9 cellular contexts compared by ENCODE assay signal in genomic region chr5:610744-611730, GRCh38. TPM values are rescaled to one million over a fixed set of nuclear protein-coding genes. Genes with fewer than 3 reads are reported as not detected.
DNase-seq lines count a peak whose midpoint lies in the region; ATAC-seq, FAIRE-seq and TF ChIP-seq lines count a peak whose summit lies in the region.
"Had no signal": no experiment of that assay in that cellular context is flagged by ENCODE, and none has a peak within 500 bp of the region (broad histone marks: within the 10 kb centered on the region; RNA-seq: fewer than 3 reads in every experiment).

No MANE protein-coding gene starts in this region.

- H3K4me1 Mint-ChIP-seq in activated naive CD4-positive, alpha-beta T cell treated with anti-CD3 and anti-CD28 coated beads, Interleukin-2, amount 50 U/mL, for 24 hours, result peaks cover 49% of the 10 kb centered on the region

- H3K79me2 ChIP-seq in GM12878 (ENCODE audit: control insufficient read depth, insufficient read depth, low read length), result peaks cover 21% of the 10 kb centered on the region

- FAIRE-seq in GM12878 (lab: Jason Lieb, UNC), result no peak
- FAIRE-seq: G401.6 had no signal

- SMC1A ChIA-PET in GM12878 (lab: Charles Lee; ENCODE audit: uncharacterized antibody, unreplicated experiment), result no interaction called here

- peak overlapping the region; percentile 80 for H3K4me3 Mint-ChIP-seq in activated naive CD4-positive, alpha-beta T cell treated with anti-CD3 and anti-CD28 coated beads, Interleukin-2, amount 50 U/mL, for 24 hours

- peaks cover 20% of the 10 kb centered on the region for H3K4me1 ChIP-seq in GM12878 (ENCODE audit: control insufficient read depth, insufficient read depth, low read length)
- peaks cover 9 to 24% (median 15%) of the 10 kb centered on the region in 4 donors for H3K4me1 ChIP-seq in upper lobe of left lung

- peak overlapping the region; percentile 45; the same call in 1 of the 2 replicates for H3K9ac ChIP-seq in GM12878 (ENCODE audit: control insufficient read depth, insufficient read depth, low read length)

- H3K27me3 ChIP-seq in GM12878 (replicated peaks in 1 of 2; ENCODE audit: control insufficient read depth in 2 of 2, insufficient read depth in 2 of 2, low read length in 1 of 2) (no peaks in the 10 kb centered on the region; a peak in 1 of 4 replicates), upper lobe of left lung (no peaks in the 10 kb centered on the region)

- no peak overlapping the region; the same call in 1 of the 2 replicates for H3K27ac ChIP-seq in GM12878 (ENCODE audit: control insufficient read depth, insufficient read depth)
- H3K27ac ChIP-seq in upper lobe of left lung, result peak overlapping the region in 2 of 4 donors; percentile 50 to 70

- peak overlapping the region; percentile 51 for H2AFZ ChIP-seq in GM12878 (ENCODE audit: control insufficient read depth, low read depth, low read length)

- TF ChIP-seq EP300 in GM12878 (IDR thresholded peaks at IDR 0.05; ENCODE audit: borderline replicate concordance in 1 of 2, control insufficient read depth in 1 of 2, low read depth in 2 of 2, low read length in 2 of 2), result no peak
- TF ChIP-seq EP300 in upper lobe of left lung (IDR thresholded peaks at IDR 0.05), result no peak

- H3K36me3 Mint-ChIP-seq in activated naive CD4-positive, alpha-beta T cell treated with anti-CD3 and anti-CD28 coated beads, Interleukin-2, amount 50 U/mL, for 24 hours, result peaks cover 8% of the 10 kb centered on the region

- intact Hi-C loops in GM12878 (cut with micrococcal nuclease; ENCODE audit: unreplicated experiment), result loop anchor here (10.0 kb wide), 1 partner anchor 136 kb away; no protein-coding TSS in a partner anchor

- H3K36me3 ChIP-seq in GM12878 (ENCODE audit: control insufficient read depth in 2 of 2, insufficient read depth in 2 of 2, low read length in 1 of 2) (no peaks in the 10 kb centered on the region), upper lobe of left lung (no peaks in the 10 kb centered on the region)

- 35% methylated on average over 11 of the region's 11 CpGs for WGBS in GM12878 (ENCODE audit: insufficient coverage, insufficient replicate concordance, low lambda C conversion rate, missing lambda C conversion rate)
- 49 to 52% methylated on average over 10 to 11 of the region's 11 CpGs for WGBS in upper lobe of left lung, 2 donors

- ATAC-seq in GM12878, result no peak
- ATAC-seq in upper lobe of left lung (ENCODE audit: low FRiP score in 2 of 2), result peak in 1 of 2 donors; percentile 2
- no peak for ATAC-seq in esophagus mucosa

- in situ Hi-C loops in GM12878 (cut with MboI), result no loop called here

- BruUV-seq in GM12878 (replicated peaks; lab: Mats Ljungman, UMichigan), result no TSS peak

- DNase-seq in activated naive CD4-positive, alpha-beta T cell treated with Interleukin-2 at 50 U/mL for 16 hours, result no peak
- DNase-seq in GM12878 (ENCODE audit: low read depth, low spot score) (no peak), mesenteric fat pad (ENCODE audit: low spot score) (peak; percentile 89), upper lobe of left lung (no peak), activated gamma-delta T cell (lab: John Stamatoyannopoulos, UW) (no peak), NCI-H187 treated with DMSO at 0.1 percent for 48 hours (lab: John Stamatoyannopoulos, UW) (no peak)

- TF ChIP-seq CTCF in GM12878 (IDR thresholded peaks at IDR 0.05 in 2 of 3, conservative IDR thresholded peaks at IDR 0.05 in 1 of 3; ENCODE audit: control insufficient read depth in 2 of 3, extremely low read depth in 1 of 3, insufficient read depth in 1 of 3, low read depth in 3 of 3, low read length in 3 of 3) (no peak), upper lobe of left lung (IDR thresholded peaks at IDR 0.05) (no peak)

- TF ChIP-seq POLR2A in GM12878 (IDR thresholded peaks at IDR 0.05; ENCODE audit: low read depth, low read length), result no peak
- no peak for TF ChIP-seq POLR2A in upper lobe of left lung (IDR thresholded peaks at IDR 0.05)

- CTCF ChIA-PET in GM12878 (lab: Yijun Ruan, JAX), result no interaction called here

- peak overlapping the region; percentile 76 for H3K27ac Mint-ChIP-seq in activated naive CD4-positive, alpha-beta T cell treated with anti-CD3 and anti-CD28 coated beads, Interleukin-2, amount 50 U/mL, for 24 hours

- peak overlapping the region; percentile 82 for H3K4me2 ChIP-seq in GM12878 (ENCODE audit: control insufficient read depth, insufficient read depth)

- TF ChIP-seq RAD21 in GM12878 (IDR thresholded peaks at IDR 0.05; ENCODE audit: insufficient read depth, low read depth, low read length), result no peak

- POLR2A ChIA-PET in GM12878 (lab: Charles Lee), result no interaction called here

- H3K9me3 ChIP-seq in GM12878 (replicated peaks; ENCODE audit: control insufficient read depth, insufficient read depth, low read length) (no peaks in the 10 kb centered on the region; the same call in 2 of the 3 replicates), upper lobe of left lung (no peaks in the 10 kb centered on the region)

- no peaks in the 10 kb centered on the region for H3K9me3 Mint-ChIP-seq in activated naive CD4-positive, alpha-beta T cell treated with anti-CD3 and anti-CD28 coated beads, Interleukin-2, amount 50 U/mL, for 24 hours

- no peaks in the 10 kb centered on the region for H4K20me1 ChIP-seq in GM12878 (ENCODE audit: control insufficient read depth, insufficient read depth)

- RAD21 ChIA-PET in GM12878 (lab: Charles Lee; ENCODE audit: unreplicated experiment), result interaction anchor here (0.7 kb wide), 1 partner anchor 294 kb away, joined by 3 read pairs; no protein-coding TSS in a partner anchor

- H3K27me3 Mint-ChIP-seq in activated naive CD4-positive, alpha-beta T cell treated with anti-CD3 and anti-CD28 coated beads, Interleukin-2, amount 50 U/mL, for 24 hours, result peaks cover 5% of the 10 kb centered on the region

- H3K4me3 ChIP-seq in GM12878 (peak overlapping the region; percentile 71), upper lobe of left lung (peak overlapping the region in 3 of 4 donors; percentile 90 to 95 (median 95))

TF ChIP-seq in GM12878, 131 proteins besides CTCF, POLR2A, EP300 and RAD21 (continues in another document):
- TF ChIP-seq BCL3 (IDR thresholded peaks at IDR 0.05; ENCODE audit: borderline replicate concordance, insufficient read depth, low read depth, low read length, poor library complexity, severe bottlenecking), result peak; percentile 80
- TF ChIP-seq BRCA1 (IDR thresholded peaks at IDR 0.05; ENCODE audit: low read depth, low read length), result no peak
- TF ChIP-seq TCF3 (IDR thresholded peaks at IDR 0.05; ENCODE audit: borderline replicate concordance, insufficient read depth, low read depth, low read length), result 0 out of 2 replicates have a peak, but pooled peaks have one; percentile 19
- peak; percentile 5 for TF ChIP-seq PBX3 (IDR thresholded peaks at IDR 0.05; ENCODE audit: insufficient replicate concordance, low read depth, low read length)
- TF ChIP-seq ZNF217 (IDR thresholded peaks at IDR 0.05), result no peak
- TF ChIP-seq ELK1 (IDR thresholded peaks at IDR 0.05; ENCODE audit: low read depth, low read length), result no peak
- TF ChIP-seq RB1 (IDR thresholded peaks at IDR 0.05; ENCODE audit: borderline replicate concordance), result no peak
- TF ChIP-seq SUZ12 (IDR thresholded peaks at IDR 0.05; ENCODE audit: unreplicated experiment), result no peak

RNA-seq across cellular contexts. Expression of gene CEP72, which starts 1.1 kb away (rescaled TPM):
- 55.7 and 58.5 TPM in 2 replicates for total RNA-seq in GM12878 (2013; cell fraction: nucleolus; rRNA removed)
- total RNA-seq in GM12878 (2014; rRNA removed) (7.2 and 7.7 TPM in 2 replicates), GM12878 (2014; rRNA removed; fragmentation: Illumina TruSeq; extraction: Trizol) (5.5 and 5.9 TPM in 2 replicates), GM12878 (2021) (13.5 and 13.7 TPM in 2 replicates), mesenteric fat pad (2.0 TPM), upper lobe of left lung (10 to 100 TPM in 2 of 6 donors, 1 to 10 TPM in 4; 6.8 to 21.0 (median 9.4) TPM), esophagus mucosa (8.2 TPM)
- 1.7 TPM for polyA plus RNA-seq in GM12878 (2011; ENCODE audit: low read depth)
- polyA plus RNA-seq in GM12878 (2011; rRNA removed) (6.8 and 9.7 TPM in 2 replicates), GM12878 (2014; fragmentation: Illumina TruSeq; extraction: Trizol) (1.8 and 4.0 TPM in 2 replicates), GM12878 (2014; fragmentation: Nextera tagmentation; extraction: Ambion mirVana) (under 1 TPM; 0.35 to 0.99 TPM), GM12878 (2014; rRNA removed) (8.3 and 9.3 TPM in 2 replicates), GM12878 (2016; fragmentation: Nextera tagmentation; extraction: Ambion mirVana) (1 to 10 TPM; 8.9 to 9.9 TPM)
- polyA plus RNA-seq in GM12878 (2011; cell fraction: cytosol; rRNA removed), result 8.9 and 10.4 TPM in 2 replicates
- polyA plus RNA-seq in GM12878 (2011; cell fraction: nucleus; rRNA removed), result 25.7 and 31.2 TPM in 2 replicates
- 4.5 and 5.8 TPM in 2 replicates for polyA plus RNA-seq in GM12878 (2012)
- polyA minus RNA-seq in GM12878 (2011; rRNA and poly(A)+ RNA removed), result 13.0 and 23.2 TPM in 2 replicates
- 6.0 and 7.4 TPM in 2 replicates for polyA minus RNA-seq in GM12878 (2011; cell fraction: cytosol; rRNA and poly(A)+ RNA removed)
- 15.7 and 27.2 TPM in 2 replicates for polyA minus RNA-seq in GM12878 (2011; cell fraction: nucleus; rRNA and poly(A)+ RNA removed)
